23 cellular contexts compared by ENCODE assay signal in genomic region chr1:164930241-164930640, GRCh38.
DNase-seq lines count a peak whose midpoint lies in the region; ATAC-seq and TF ChIP-seq lines count a peak whose summit lies in the region.
"Had no signal": no experiment of that assay in that cellular context is flagged by ENCODE, and none has a peak within 500 bp of the region (broad histone marks: within the 10 kb centered on the region; RNA-seq: fewer than 3 reads in every experiment).

No MANE protein-coding gene starts in this region.

- WGBS in endodermal cell (ENCODE audit: insufficient coverage in 1 of 2, insufficient read length in 1 of 2), 2 experiments: 80 to 95% methylated on average over 1 to 2 of the region's 2 CpGs

- H3K9ac ChIP-seq in HCT116 (ENCODE audit: low read length) (no peak overlapping the region), PC-3 (ENCODE audit: low read length) (no peak overlapping the region), endodermal cell (ENCODE audit: extremely low read depth, low read length, poor library complexity, severe bottlenecking) (no peak overlapping the region)
- H3K9ac ChIP-seq: KMS-11 had no signal

- RAD21 ChIA-PET in HCT116 (lab: Charles Lee; ENCODE audit: low non-redundant PET in 1 of 2, low total read pairs in 2 of 2, uncharacterized antibody in 2 of 2, unreplicated experiment in 2 of 2): no interaction called here

- H3K79me2 ChIP-seq in HCT116 (ENCODE audit: insufficient read depth, low read length): no peaks in the 10 kb centered on the region
- H3K79me2 ChIP-seq in PC-3 (ENCODE audit: low read length): no peaks in the 10 kb centered on the region

- H3K27me3 Mint-ChIP-seq in endodermal cell (ENCODE audit: insufficient read depth): peaks cover 6% of the 10 kb centered on the region

- H3K9me2 ChIP-seq in HCT116 (ENCODE audit: insufficient read depth) (no peaks in the 10 kb centered on the region), PC-3 (replicated peaks; ENCODE audit: low read length) (no peaks in the 10 kb centered on the region)

- TF ChIP-seq RAD21 in HCT116 (IDR thresholded peaks at IDR 0.05; ENCODE audit: low read depth): no peak

- no peaks in the 10 kb centered on the region for H4K20me1 ChIP-seq in HCT116 (ENCODE audit: insufficient read depth)
- H4K20me1 ChIP-seq in PC-3 (ENCODE audit: low read length): no peaks in the 10 kb centered on the region

- H2AFZ ChIP-seq in HCT116 (ENCODE audit: low read depth, low read length, poor library complexity, severe bottlenecking) (no peak overlapping the region), PC-3 (ENCODE audit: low read length) (no peak overlapping the region)
- H2AFZ ChIP-seq: PC-9 had no signal

- no peak for DNase-seq in AG10803 (ENCODE audit: low read depth)
- DNase-seq in HCT116 (ENCODE audit: low read depth, low spot score): no peak
- no peak for DNase-seq in PC-3
- no peak for DNase-seq in endodermal cell
- DNase-seq in activated naive CD4-positive, alpha-beta T cell treated with Interleukin-2 at 50 U/mL for 16 hours: no peak
- DNase-seq: C1 segment of cervical spinal cord; CD8-positive, alpha-beta T cell; DMS 273 treated with DMSO at 0.1 percent for 48 hours; EL; GF-D8; IMR-90; NCI-H1930; NCI-H446; NCI-H524 treated with DMSO at 0.1 percent for 48 hours; NCI-H774; PC-9; RPMI8226; SHP77 had no signal

- H3K27ac Mint-ChIP-seq in endodermal cell: no peak overlapping the region
- H3K27ac Mint-ChIP-seq: CD8-positive, alpha-beta T cell had no signal

- no peaks in the 10 kb centered on the region for H3K36me3 Mint-ChIP-seq in endodermal cell (ENCODE audit: low read depth)
- H3K36me3 Mint-ChIP-seq: CD8-positive, alpha-beta T cell had no signal

- peak; percentile 10; the same call in 1 of the 2 replicates for TF ChIP-seq CTCF in AG10803 (conservative IDR thresholded peaks at IDR 0.05; ENCODE audit: low read length)
- peak in 2 of 3 experiments; percentile 24 to 33; a peak in 3 of 6 replicates for TF ChIP-seq CTCF in HCT116 (IDR thresholded peaks at IDR 0.05 in 2 of 3, conservative IDR thresholded peaks at IDR 0.05 in 1 of 3; ENCODE audit: borderline replicate concordance in 1 of 3, insufficient read depth in 1 of 3, low read depth in 2 of 3, low read length in 2 of 3)
- TF ChIP-seq CTCF in PC-3 (conservative IDR thresholded peaks at IDR 0.05; ENCODE audit: low read depth, low read length): peak; percentile 34; the same call in 1 of the 2 replicates
- peak; percentile 24 for TF ChIP-seq CTCF in endodermal cell (conservative IDR thresholded peaks at IDR 0.05)

- H3K27me3 ChIP-seq in HCT116 (ENCODE audit: insufficient read depth, low read length) (no peaks in the 10 kb centered on the region), PC-3 (ENCODE audit: low read length) (peaks cover 85% of the 10 kb centered on the region), endodermal cell (ENCODE audit: control insufficient read depth, insufficient read depth, low read length, poor library complexity, severe bottlenecking) (no peaks in the 10 kb centered on the region)

- no peak for TF ChIP-seq POLR2A in HCT116 (IDR thresholded peaks at IDR 0.05; ENCODE audit: borderline replicate concordance, extremely low read depth, insufficient read depth, insufficient read length)

- CTCF ChIA-PET in HCT116 (lab: Charles Lee): no interaction called here
- CTCF ChIA-PET in PC-3 (lab: Charles Lee): interaction anchor here (0.6 kb wide), 1 partner anchor 395 kb away, joined by 3 read pairs; no protein-coding TSS in a partner anchor

- no peaks in the 10 kb centered on the region for H3K9me3 ChIP-seq in HCT116 (ENCODE audit: control insufficient read depth in 1 of 2, insufficient read depth in 1 of 2, low read depth in 1 of 2, low read length in 2 of 2)
- no peaks in the 10 kb centered on the region for H3K9me3 ChIP-seq in PC-3 (ENCODE audit: low read length)
- peaks cover 7% of the 10 kb centered on the region for H3K9me3 ChIP-seq in endodermal cell (ENCODE audit: control insufficient read depth, low read length)
- H3K9me3 ChIP-seq: A549 had no signal

- no peak overlapping the region for H3K4me3 ChIP-seq in AG10803 (ENCODE audit: low read length)
- H3K4me3 ChIP-seq in HCT116 (replicated peaks in 1 of 2; ENCODE audit: low read depth in 1 of 2, low read length in 2 of 2): no peak overlapping the region
- no peak overlapping the region for H3K4me3 ChIP-seq in PC-3 (ENCODE audit: low read length)
- H3K4me3 ChIP-seq in endodermal cell (ENCODE audit: low read length): no peak overlapping the region
- H3K4me3 ChIP-seq: A549, PC-9, SK-N-MC had no signal

- H3K4me2 ChIP-seq in HCT116 (ENCODE audit: low read length): no peak overlapping the region
- no peak overlapping the region for H3K4me2 ChIP-seq in PC-3 (ENCODE audit: low read length)
- H3K4me2 ChIP-seq: A549, KMS-11, PC-9 had no signal

- no peaks in the 10 kb centered on the region for H3K36me3 ChIP-seq in HCT116 (ENCODE audit: control insufficient read depth in 1 of 2, insufficient read depth in 2 of 2, low read length in 2 of 2)
- H3K36me3 ChIP-seq in PC-3 (ENCODE audit: low read depth, low read length): no peaks in the 10 kb centered on the region
- H3K36me3 ChIP-seq in endodermal cell (ENCODE audit: control insufficient read depth, insufficient read depth, low read length): no peaks in the 10 kb centered on the region

- BruUV-seq in HCT116 (replicated peaks; lab: Mats Ljungman, UMichigan): no TSS peak
- BruUV-seq in PC-3 (replicated peaks; lab: Mats Ljungman, UMichigan): no TSS peak

- POLR2A ChIA-PET in HCT116 (lab: Charles Lee) (no interaction called here), PC-3 (lab: Charles Lee; ENCODE audit: unreplicated experiment) (no interaction called here)

- H3K27ac ChIP-seq in HCT116 (ENCODE audit: low read depth, low read length): no peak overlapping the region
- no peak overlapping the region for H3K27ac ChIP-seq in PC-3 (ENCODE audit: low read length)
- H3K27ac ChIP-seq in endodermal cell (ENCODE audit: low read depth, low read length): no peak overlapping the region
- H3K27ac ChIP-seq: A549, KMS-11, PC-9, SK-N-MC had no signal

- no peaks in the 10 kb centered on the region for H3K9me3 Mint-ChIP-seq in endodermal cell
- H3K9me3 Mint-ChIP-seq: CD8-positive, alpha-beta T cell had no signal

- intact Hi-C loops in HCT116 (cut with micrococcal nuclease) (loop anchor here (5.0 kb wide), 1 partner anchor 142 kb away; no protein-coding TSS in a partner anchor), PC-3 (cut with micrococcal nuclease) (loop anchor here (10.0 kb wide), 1 partner anchor 65 kb away; no protein-coding TSS in a partner anchor)

- H3K4me1 Mint-ChIP-seq in endodermal cell: peaks cover 16% of the 10 kb centered on the region

- no peak overlapping the region for H3K4me3 Mint-ChIP-seq in endodermal cell
- H3K4me3 Mint-ChIP-seq: CD8-positive, alpha-beta T cell had no signal

- no peaks in the 10 kb centered on the region for H3F3A ChIP-seq in PC-3 (ENCODE audit: low read length, unreplicated experiment)

- ATAC-seq in HCT116 (peak; percentile 73), PC-3 (no peak), GM21786 (IDR thresholded peaks at IDR 0.05; ENCODE audit: unreplicated experiment) (no peak), HG03469 (IDR thresholded peaks at IDR 0.05; ENCODE audit: unreplicated experiment) (no peak)
- ATAC-seq: CD8-positive, alpha-beta T cell had no signal

- no peaks in the 10 kb centered on the region for H3K4me1 ChIP-seq in HCT116 (ENCODE audit: control insufficient read depth in 1 of 2, insufficient read depth in 2 of 2, low read length in 2 of 2)
- no peaks in the 10 kb centered on the region for H3K4me1 ChIP-seq in PC-3 (ENCODE audit: insufficient read depth, low read length)
- peaks cover 11% of the 10 kb centered on the region for H3K4me1 ChIP-seq in endodermal cell (ENCODE audit: control insufficient read depth, insufficient read depth, low read length)
- H3K4me1 ChIP-seq: A549 had no signal

TF ChIP-seq in HCT116, 20 proteins besides CTCF, POLR2A, EP300 and RAD21 (continues in another document):
- TF ChIP-seq POLR2AphosphoS5 (IDR thresholded peaks at IDR 0.05; ENCODE audit: low read depth, low read length): no peak
- TF ChIP-seq EZH2phosphoT487 (IDR thresholded peaks at IDR 0.05; ENCODE audit: borderline replicate concordance): no peak
- no peak for TF ChIP-seq REST (IDR thresholded peaks at IDR 0.05; ENCODE audit: low read depth)
- no peak for TF ChIP-seq ELF1 (IDR thresholded peaks at IDR 0.05; ENCODE audit: borderline replicate concordance, low read depth)
- TF ChIP-seq ATF3 (IDR thresholded peaks at IDR 0.05): no peak
- no peak for TF ChIP-seq ZFX (IDR thresholded peaks at IDR 0.05)
- no peak for TF ChIP-seq EGR1 (IDR thresholded peaks at IDR 0.05; ENCODE audit: low read depth)
- no peak for TF ChIP-seq CBX3 (IDR thresholded peaks at IDR 0.05; ENCODE audit: low read depth)
- no peak for TF ChIP-seq YY1 (IDR thresholded peaks at IDR 0.05; ENCODE audit: extremely low read depth, insufficient replicate concordance, low read depth, low read length)
- TF ChIP-seq SRF (IDR thresholded peaks at IDR 0.05; ENCODE audit: low read depth): no peak
- TF ChIP-seq CEBPB (IDR thresholded peaks at IDR 0.05; ENCODE audit: low read depth): no peak
